In the genomic region with DNA sequence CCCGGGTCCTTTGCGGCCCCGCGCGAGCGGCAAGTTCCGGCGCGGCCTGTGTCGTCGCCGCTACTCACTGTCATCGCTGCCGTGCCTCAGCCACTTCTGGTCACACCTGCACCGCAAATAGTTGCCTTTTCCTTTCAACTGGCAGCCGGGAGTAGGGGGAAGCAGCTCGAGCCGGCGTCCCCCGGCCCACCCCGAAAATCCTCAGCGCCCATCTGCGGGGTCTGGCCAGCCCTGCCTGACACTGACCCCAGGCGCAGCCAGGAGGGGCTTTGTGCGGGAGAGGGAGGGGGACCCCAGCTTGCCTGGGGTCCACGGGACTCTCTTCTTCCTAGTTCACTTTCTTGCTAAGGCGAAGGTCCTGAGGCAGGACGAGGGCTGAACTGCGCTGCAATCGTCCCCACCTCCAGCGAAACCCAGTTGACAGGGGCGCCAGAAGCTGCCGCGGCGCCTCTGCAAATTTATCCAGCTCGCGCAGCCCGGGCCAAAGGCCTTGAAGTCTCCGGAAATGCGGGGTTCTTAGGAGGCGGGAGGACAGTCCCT, we compare ENCODE assay signal across 8 cellular contexts. TPM values are rescaled to one million over a fixed set of nuclear protein-coding genes. Genes with fewer than 3 reads are reported as not detected.
DNase-seq lines count a peak whose midpoint lies in the region; ATAC-seq and TF ChIP-seq lines count a peak whose summit lies in the region.

No MANE protein-coding gene starts in this region.

- H3K27ac ChIP-seq in sigmoid colon = no peak overlapping the region

- peaks cover 20% of the 10 kb centered on the region for H3K36me3 Mint-ChIP-seq in Calu3 (ENCODE audit: insufficient read depth, unreplicated experiment)

- H3K9me3 Mint-ChIP-seq in Calu3 (ENCODE audit: low read depth, unreplicated experiment) = no peaks in the 10 kb centered on the region

- H3K4me1 ChIP-seq in sigmoid colon = peaks cover 0 to 52% (median 46%) of the 10 kb centered on the region in 4 donors

- H3K9me3 ChIP-seq in sigmoid colon = no peaks in the 10 kb centered on the region

- H3K4me3 Mint-ChIP-seq in Calu3 (ENCODE audit: low read depth, unreplicated experiment) = peak overlapping the region; percentile 97

- no peak for TF ChIP-seq EP300 in sigmoid colon (IDR thresholded peaks at IDR 0.05)

- no peaks in the 10 kb centered on the region for H3K36me3 ChIP-seq in sigmoid colon

- BruUV-seq in Calu3 (replicated peaks; lab: Mats Ljungman, UMichigan) = no TSS peak

- 3 to 4% methylated on average over 41 of the region's 41 CpGs for WGBS in sigmoid colon, 2 donors

- DNase-seq in Calu3 = no peak
- DNase-seq in Jurkat, Clone E6-1 (ENCODE audit: low read depth, low spot score) = no peak
- no peak for DNase-seq in epithelial cell of esophagus (ENCODE audit: low read depth)
- no peak for DNase-seq in sigmoid colon
- DNase-seq in NCI-H1930 (lab: John Stamatoyannopoulos, UW) = no peak
- DNase-seq in CD1c-positive myeloid dendritic cell (ENCODE audit: extremely low spot score) = no peak

- no peaks in the 10 kb centered on the region for H3K4me1 Mint-ChIP-seq in Calu3 (ENCODE audit: low read depth, unreplicated experiment)

- no peak overlapping the region for H3K27ac Mint-ChIP-seq in Calu3 (ENCODE audit: unreplicated experiment)

- no peak for TF ChIP-seq POLR2A in sigmoid colon (IDR thresholded peaks at IDR 0.05)

- TF ChIP-seq CTCF in Calu3 (IDR thresholded peaks at IDR 0.05; ENCODE audit: unreplicated experiment) (no peak), epithelial cell of esophagus (IDR thresholded peaks at IDR 0.05; ENCODE audit: insufficient read depth, low read depth, low read length, missing control alignments) (no peak), sigmoid colon (IDR thresholded peaks at IDR 0.05) (no peak)

- ATAC-seq in GM21717 (IDR thresholded peaks at IDR 0.05; ENCODE audit: unreplicated experiment) (no peak), GM18520 (IDR thresholded peaks at IDR 0.05; ENCODE audit: unreplicated experiment) (no peak)

- peak overlapping the region; percentile 48 for H3K4me3 ChIP-seq in Jurkat, Clone E6-1 (ENCODE audit: low read length)
- H3K4me3 ChIP-seq in epithelial cell of esophagus (ENCODE audit: low read length) (peak overlapping the region; percentile 27), sigmoid colon (peak overlapping the region; percentile 4 to 46 (median 29))

- no peaks in the 10 kb centered on the region for H3K27me3 Mint-ChIP-seq in Calu3 (ENCODE audit: unreplicated experiment)

- intact Hi-C loops in Calu3 (cut with micrococcal nuclease; ENCODE audit: unreplicated experiment) = no loop called here
- intact Hi-C loops in sigmoid colon (cut with DNase I) = no loop called here

- CTCF ChIA-PET in Calu3 (lab: Charles Lee) = no interaction called here

- H3K27me3 ChIP-seq in sigmoid colon = peaks cover 86 to 100% (median 96%) of the 10 kb centered on the region in 3 donors

RNA-seq across cellular contexts. Expression of a gene that starts 1.7 kb away (rescaled TPM):
- 1.2 and 1.8 TPM in 2 replicates for total RNA-seq in Calu3 (2022)
- not detected for polyA plus RNA-seq in Jurkat, Clone E6-1 (2012; ENCODE audit: insufficient read depth, insufficient read length)
- total RNA-seq in sigmoid colon = not detected
- polyA plus RNA-seq in sigmoid colon = under 1 TPM in 2 of 3 donors, not detected in 1; under 0.01 to 0.39 TPM

RNA-seq across cellular contexts. Expression of a gene that starts 47.6 kb away (rescaled TPM):
- total RNA-seq in Calu3 (2022) (1.0 TPM in 1 of 2 replicates, not detected in the other), sigmoid colon (not detected)
- not detected for polyA plus RNA-seq in Jurkat, Clone E6-1 (2012; ENCODE audit: insufficient read depth, insufficient read length)
- polyA plus RNA-seq in sigmoid colon = 100 to 1,000 TPM; 146 to 220 (median 168) TPM
